ENCODE assay signal across 26 cellular contexts in the genomic region with DNA sequence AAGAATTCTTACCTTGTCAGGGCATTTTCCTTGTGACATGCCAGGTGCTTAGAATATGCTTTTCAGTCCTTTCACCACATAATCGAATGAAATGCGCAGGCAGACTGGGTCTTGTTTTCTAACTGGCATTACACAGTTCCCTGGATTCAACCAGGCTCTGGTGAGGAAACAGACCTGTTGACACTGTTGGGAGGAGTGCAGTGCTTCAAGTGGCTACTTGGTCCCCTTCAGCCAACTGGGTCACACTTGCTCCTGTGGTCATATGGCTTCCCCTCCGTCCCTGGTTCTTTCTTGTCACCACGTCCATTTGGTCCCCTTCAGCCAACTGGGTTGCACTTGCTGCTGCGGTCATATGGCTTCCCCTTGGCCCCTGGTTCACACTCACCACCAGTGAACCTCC.
"Had no signal": no experiment of that assay in that cellular context is flagged by ENCODE, and none has a peak within 500 bp of the region (broad histone marks: within the 10 kb centered on the region; RNA-seq: fewer than 3 reads in every experiment).

No MANE protein-coding gene starts in this region.

- H3K27ac ChIP-seq: gastroesophageal sphincter, neutrophil, sigmoid colon, stomach, thyroid gland had no signal

- H3K4me3 ChIP-seq: gastroesophageal sphincter, mucosa of descending colon, sigmoid colon, smooth muscle cell, stomach, thyroid gland had no signal

- H3K9me3 ChIP-seq: gastroesophageal sphincter, mucosa of descending colon, neutrophil, sigmoid colon, stomach, thyroid gland had no signal

- ATAC-seq: activated T-helper 17 cell treated with anti-CD3 and anti-CD28 coated beads, Interleukin-2, amount 50 U/mL, for 72 hours; gastroesophageal sphincter; left colon; mucosa of descending colon; stimulated activated memory B cell treated with anti-CD40 and anti-IgM and Interleukin-4, amounts not matched to agents 10 μg/mL and 1 μg/mL and 100 μg/mL, for 72 hours had no signal

- H3K36me3 ChIP-seq: neutrophil, thyroid gland had no signal

- DNase-seq: activated CD4-positive, alpha-beta memory T cell treated with anti-CD3 and anti-CD28 coated beads, Interleukin-2, amount 10 ng/mL, durations not matched to agents 7 days and 5 days; activated CD4-positive, alpha-beta T cell treated with anti-CD3 and anti-CD28 coated beads, Interleukin-2, amount 10 ng/mL, durations not matched to agents 7 days and 5 days; activated CD4-positive, CD25-positive, alpha-beta regulatory T cell treated with anti-CD3 and anti-CD28 coated beads, Interleukin-2, amount 50 U/mL, for 72 hours; activated CD8-positive, alpha-beta memory T cell treated with anti-CD3 and anti-CD28 coated beads, Interleukin-2, amount 50 U/mL, for 48 hours; activated gamma-delta T cell treated with Interleukin-2 at 50 U/mL for 16 hours; activated naive CD4-positive, alpha-beta T cell treated with anti-CD3 and anti-CD28 coated beads, Interleukin-2, amount 50 U/mL, for 16 hours; activated T-cell treated with anti-CD3 and anti-CD28 coated beads, Interleukin-2, amount 50 U/mL, for 24 hours; amniotic stem cell; central memory CD4-positive, alpha-beta T cell; hypothalamus; immature natural killer cell; kidney; left colon; mucosa of descending colon; sigmoid colon; stimulated activated CD4-positive, alpha-beta T cell treated with anti-CD3 and anti-CD28 coated beads, Interleukin-1b, Interleukin-23, amount 100 ng/mL, for 48 hours; stimulated activated CD4-positive, alpha-beta T cell treated with anti-CD3 and anti-CD28 coated beads, Interleukin-4, amount 100 ng/mL, for 4 hours; stimulated activated CD8-positive, alpha-beta memory T cell treated with anti-CD3 and anti-CD28 coated beads, Interleukin-4, amount 100 ng/mL, for 48 hours; stomach; T-helper 2 cell; thyroid gland had no signal

- H3K27me3 ChIP-seq: gastroesophageal sphincter, neutrophil, sigmoid colon, stomach, thyroid gland had no signal

- H3K4me1 ChIP-seq: sigmoid colon, thyroid gland had no signal
